ENCODE assay signal across 9 cellular contexts in genomic region chr1:40399984-40400704, GRCh38. TPM values are rescaled to one million over a fixed set of nuclear protein-coding genes. Genes with fewer than 3 reads are reported as not detected.
DNase-seq lines count a peak whose midpoint lies in the region; ATAC-seq and TF ChIP-seq lines count a peak whose summit lies in the region.
"Had no signal": no experiment of that assay in that cellular context is flagged by ENCODE, and none has a peak within 500 bp of the region (broad histone marks: within the 10 kb centered on the region; RNA-seq: fewer than 3 reads in every experiment).

No MANE protein-coding gene starts in this region.

- in situ Hi-C loops in ACHN (cut with HindIII; ENCODE audit: low pct_ligation_motif_present, low pct_unique_long_range_greater_than_20kb, low sequenced_read_pairs): no loop called here

- H3K9me3 ChIP-seq in BLaER1 treated with 17β-estradiol and CSF1 and Interleukin-3, amounts not matched to agents 10 nM and 100 nM (replicated peaks in 1 of 11): peaks cover 0 to 18% (median 0%) of the 10 kb centered on the region in 11 experiments; a peak in 2 of 22 replicates

- H3K27me3 Mint-ChIP-seq in HFFc6 (ENCODE audit: insufficient read depth): no peaks in the 10 kb centered on the region

- no peak overlapping the region for H3K27ac Mint-ChIP-seq in HFFc6

- no peaks in the 10 kb centered on the region for H3K9me3 Mint-ChIP-seq in HFFc6

- intact Hi-C loops in dorsolateral prefrontal cortex (cut with DNase I): loop anchor here (5.0 to 10.0 kb wide), 4 partner anchors 58 to 315 kb away; partner anchors contain the start of genes COL9A2 (in 2 of the 2) and PPT1 (in 1 of the 2)

- H3K36me3 ChIP-seq in BLaER1 treated with 17β-estradiol and CSF1 and Interleukin-3, amounts not matched to agents 10 nM and 100 nM: peaks cover 0 to 44% (median 12%) of the 10 kb centered on the region in 11 experiments; a peak in 12 of 22 replicates

- H3K4me1 ChIP-seq in BLaER1 treated with 17β-estradiol and CSF1 and Interleukin-3, amounts not matched to agents 10 nM and 100 nM: peaks cover 19 to 100% (median 73%) of the 10 kb centered on the region in 10 experiments

- H3K27ac ChIP-seq in BLaER1 treated with 17β-estradiol and CSF1 and Interleukin-3, amounts not matched to agents 10 nM and 100 nM: peak overlapping the region in 9 of 11 experiments; percentile 16 to 100 (median 54); a peak in 15 of 22 replicates
- H3K27ac ChIP-seq in dorsolateral prefrontal cortex: peak overlapping the region in 56 of 59 donors; percentile 4 to 92 (median 70)
- H3K27ac ChIP-seq: HL-60 had no signal

- H3K4me3 Mint-ChIP-seq in HFFc6: no peak overlapping the region

- H3K4me3 ChIP-seq in BLaER1 treated with 17β-estradiol and CSF1 and Interleukin-3, amounts not matched to agents 10 nM and 100 nM: peak overlapping the region in 1 of 10 experiments; percentile 11; a peak in 1 of 20 replicates
- peak overlapping the region in 10 of 59 donors; percentile 3 to 22 (median 10) for H3K4me3 ChIP-seq in dorsolateral prefrontal cortex

- peak overlapping the region; percentile 46 to 98 (median 67) for H3K4me2 ChIP-seq in BLaER1 treated with 17β-estradiol and CSF1 and Interleukin-3, amounts not matched to agents 10 nM and 100 nM

- ATAC-seq in GM19025 (IDR thresholded peaks at IDR 0.05; ENCODE audit: low read depth, unreplicated experiment) (peak; percentile 43), HG03439 (IDR thresholded peaks at IDR 0.05; ENCODE audit: unreplicated experiment) (peak; percentile 48)

- peaks cover 13% of the 10 kb centered on the region for H3K4me1 Mint-ChIP-seq in HFFc6 (ENCODE audit: low read depth)

- H3K9ac ChIP-seq in BLaER1 treated with 17β-estradiol and CSF1 and Interleukin-3, amounts not matched to agents 10 nM and 100 nM: peak overlapping the region in 6 of 11 experiments; percentile 24 to 60 (median 41); a peak in 10 of 22 replicates

- DNase-seq in dorsolateral prefrontal cortex (no peak), ACHN (no peak), NCI-H526 (lab: John Stamatoyannopoulos, UW) (no peak), HFFc6 (no peak), OCI-M2 (lab: John Stamatoyannopoulos, UW; ENCODE audit: unreplicated experiment) (no peak)

- TF ChIP-seq CTCF in dorsolateral prefrontal cortex (IDR thresholded peaks at IDR 0.05 in 54 of 56, conservative IDR thresholded peaks at IDR 0.05 in 2 of 56; ENCODE audit: low read depth in 1 of 56, partially characterized antibody in 56 of 56): no peak
- no peak for TF ChIP-seq CTCF in HFFc6 (IDR thresholded peaks at IDR 0.05)

- H3K27me3 ChIP-seq in BLaER1 treated with 17β-estradiol and CSF1 and Interleukin-3, amounts not matched to agents 10 nM and 100 nM: no peaks in the 10 kb centered on the region
- no peaks in the 10 kb centered on the region for H3K27me3 ChIP-seq in dorsolateral prefrontal cortex

- H4K20me1 ChIP-seq in BLaER1 treated with 17β-estradiol and CSF1 and Interleukin-3, amounts not matched to agents 10 nM and 100 nM: peaks cover 0 to 23% (median 3%) of the 10 kb centered on the region in 11 experiments; a peak in 9 of 22 replicates

- H3K36me3 Mint-ChIP-seq in HFFc6 (ENCODE audit: low read depth): no peaks in the 10 kb centered on the region

RNA-seq across cellular contexts. Expression of gene SMAP2, which starts 26.6 kb away (rescaled TPM):
- total RNA-seq in dorsolateral prefrontal cortex: 100 to 1,000 TPM in 80 of 120 experiments, 10 to 100 TPM in 40; 58.5 to 148 (median 109) TPM
- total RNA-seq in HFFc6 (2021; fragmentation: NEBNext Ultra II Directional; extraction: Animal tissue kit (Norgen Biotek cat#: 25700)): 10 to 100 TPM; 27.7 to 37.5 (median 32.7) TPM

RNA-seq across cellular contexts. Expression of gene ZFP69B, which starts 50.1 kb away (rescaled TPM):
- total RNA-seq in dorsolateral prefrontal cortex: 10 to 100 TPM in 94 of 120 experiments, 1 to 10 TPM in 26; 5.1 to 18.3 (median 12.0) TPM
- total RNA-seq in HFFc6 (2021; fragmentation: NEBNext Ultra II Directional; extraction: Animal tissue kit (Norgen Biotek cat#: 25700)): 1 to 10 TPM; 3.2 to 4.3 (median 3.7) TPM
